ENCODE assay signal across 6 cellular contexts in the genomic region with DNA sequence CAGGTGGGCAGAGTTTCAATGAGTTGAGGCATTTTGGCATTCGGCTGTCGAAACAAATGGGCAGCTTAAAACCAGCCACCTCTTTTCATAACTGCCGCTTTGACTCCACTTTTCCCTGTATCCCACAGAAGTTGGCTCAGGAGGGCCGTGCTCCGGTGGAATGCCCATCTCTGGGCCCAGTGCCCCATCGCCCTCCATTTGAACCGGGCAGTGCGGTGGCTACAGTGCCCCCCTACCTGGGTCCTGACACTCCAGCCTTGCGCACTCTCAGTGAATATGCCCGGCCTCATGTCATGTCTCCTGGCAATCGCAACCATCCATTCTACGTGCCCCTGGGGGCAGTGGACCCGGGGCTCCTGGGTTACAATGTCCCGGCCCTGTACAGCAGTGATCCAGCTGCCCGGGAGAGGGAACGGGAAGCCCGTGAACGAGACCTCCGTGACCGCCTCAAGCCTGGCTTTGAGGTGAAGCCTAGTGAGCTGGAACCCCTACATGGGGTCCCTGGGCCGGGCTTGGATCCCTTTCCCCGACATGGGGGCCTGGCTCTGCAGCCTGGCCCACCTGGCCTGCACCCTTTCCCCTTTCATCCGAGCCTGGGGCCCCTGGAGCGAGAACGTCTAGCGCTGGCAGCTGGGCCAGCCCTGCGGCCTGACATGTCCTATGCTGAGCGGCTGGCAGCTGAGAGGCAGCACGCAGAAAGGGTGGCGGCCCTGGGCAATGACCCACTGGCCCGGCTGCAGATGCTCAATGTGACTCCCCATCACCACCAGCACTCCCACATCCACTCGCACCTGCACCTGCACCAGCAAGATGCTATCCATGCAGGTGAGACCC. TPM values are rescaled to one million over a fixed set of nuclear protein-coding genes. Genes with fewer than 3 reads are reported as not detected.
DNase-seq lines count a peak whose midpoint lies in the region; ATAC-seq, FAIRE-seq and TF ChIP-seq lines count a peak whose summit lies in the region.

No MANE protein-coding gene starts in this region.

- H3K4me3 Mint-ChIP-seq in T-cell: peak overlapping the region in 2 of 3 donors; percentile 76 to 84
- peak overlapping the region in 4 of 5 donors; percentile 81 to 85 (median 84) for H3K4me3 Mint-ChIP-seq in immature natural killer cell

- DNase-seq in A549 (ENCODE audit: low read depth in 1 of 2, low spot score in 1 of 2) (no peak), T-cell (no peak), immature natural killer cell (no peak), OCI-M2 (lab: John Stamatoyannopoulos, UW; ENCODE audit: unreplicated experiment) (no peak), GM10248 (ENCODE audit: extremely low spot score) (no peak)

- H3K36me3 Mint-ChIP-seq in T-cell: peaks cover 5% of the 10 kb centered on the region
- H3K36me3 Mint-ChIP-seq in immature natural killer cell: peaks cover 0 to 8% (median 0%) of the 10 kb centered on the region in 3 donors

- no peak for TF ChIP-seq EP300 in A549 (IDR thresholded peaks at IDR 0.05)

- peaks cover 39 to 61% (median 47%) of the 10 kb centered on the region in 3 donors for H3K4me1 Mint-ChIP-seq in T-cell
- peaks cover 32 to 34% of the 10 kb centered on the region in 2 donors for H3K4me1 Mint-ChIP-seq in immature natural killer cell

- H3K4me3 ChIP-seq in A549: peak overlapping the region; percentile 24; the same call in 2 of the 3 replicates

- TF ChIP-seq RAD21 in A549 (conservative IDR thresholded peaks at IDR 0.05 in 1 of 2, IDR thresholded peaks at IDR 0.05 in 1 of 2): no peak

- H3K27me3 Mint-ChIP-seq in T-cell: no peaks in the 10 kb centered on the region
- H3K27me3 Mint-ChIP-seq in immature natural killer cell (ENCODE audit: low read depth in 3 of 3): peaks cover 2 to 5% (median 4%) of the 10 kb centered on the region in 3 donors

- H3K27ac ChIP-seq in A549: peak overlapping the region; percentile 61 to 92

- TF ChIP-seq CTCF in A549 (IDR thresholded peaks at IDR 0.05): no peak
- TF ChIP-seq CTCF in GM10248 (IDR thresholded peaks at IDR 0.05; ENCODE audit: control extremely low read depth, extremely low read depth, low read depth, missing control alignments): no peak

- H3K4me2 ChIP-seq in A549: peak overlapping the region; percentile 71

- POLR2A ChIA-PET in A549 (lab: Yijun Ruan, JAX): interaction anchor here (0.6 to 3.8 kb wide), 9 partner anchors 9 to 71 kb away, joined by 3 to 44 read pairs (median 4); partner anchors contain the start of genes SPSB2 and TPI1
- POLR2A ChIA-PET in T-cell (lab: Charles Lee): interaction anchor here in 1 of 2 donors (1.0 kb wide), 1 partner anchor 31 kb away, joined by 3 read pairs; no protein-coding TSS in a partner anchor
- POLR2A ChIA-PET in GM10248 (lab: Yijun Ruan, JAX): interaction anchor here (1.0 to 1.4 kb wide), 4 partner anchors 8 to 20 kb away, joined by 3 to 6 read pairs (median 4); no protein-coding TSS in a partner anchor

- H3K27ac Mint-ChIP-seq in T-cell (peak overlapping the region; percentile 91 to 93), immature natural killer cell (peak overlapping the region; percentile 69 to 91 (median 88))

- CTCF ChIA-PET in A549 (lab: Yijun Ruan, JAX): interaction anchor here (0.7 to 22.6 kb wide), 17 partner anchors 11 to 169 kb away, joined by 3 to 370 read pairs (median 5); partner anchors contain the start of genes ATN1, LRRC23, SPSB2 and TPI1
- CTCF ChIA-PET in T-cell (lab: Charles Lee): interaction anchor here (0.7 to 2.0 kb wide), 17 partner anchors 9 to 86 kb away, joined by 3 to 16 read pairs (median 5); partner anchors contain the start of genes LPCAT3 (in 1 of the 2), SPSB2 (in 1 of the 2) and USP5 (in 1 of the 2)
- CTCF ChIA-PET in GM10248 (lab: Yijun Ruan, JAX): interaction anchor here (0.7 to 22.9 kb wide), 18 partner anchors 9 to 185 kb away, joined by 3 to 530 read pairs (median 8); partner anchors contain the start of genes ATN1, C12orf57, C1RL and MLF2

- no peak for TF ChIP-seq POLR2A in A549 (IDR thresholded peaks at IDR 0.05; ENCODE audit: low read length)

- FAIRE-seq in A549 (lab: Jason Lieb, UNC): no peak

- H3K9me3 Mint-ChIP-seq in T-cell: no peaks in the 10 kb centered on the region
- no peaks in the 10 kb centered on the region for H3K9me3 Mint-ChIP-seq in immature natural killer cell

- 85% methylated on average over 32 of the region's 32 CpGs for WGBS in A549 (ENCODE audit: missing lambda C conversion rate)

- H3K4me1 ChIP-seq in A549: peaks cover 46% of the 10 kb centered on the region

- H3K9me3 ChIP-seq in A549: no peaks in the 10 kb centered on the region

- ATAC-seq in A549 (no peak; a peak in 1 of 6 replicates), T-cell (replicated peaks in 1 of 4) (no peak), HG03135 (IDR thresholded peaks at IDR 0.05; ENCODE audit: unreplicated experiment) (no peak)

TF ChIP-seq in A549, 52 proteins besides CTCF, POLR2A, EP300 and RAD21 (continues in another document):
- TF ChIP-seq ELK1 (IDR thresholded peaks at IDR 0.05; ENCODE audit: low read depth, low read length) (no peak), EHMT2 (IDR thresholded peaks at IDR 0.05; ENCODE audit: low read depth) (no peak), CEBPB (IDR thresholded peaks at IDR 0.05) (no peak), HOXB5 (CRISPR knock-in tag; IDR thresholded peaks at IDR 0.05) (no peak), SREBF2 (IDR thresholded peaks at IDR 0.05) (no peak), POLR2AphosphoS2 (conservative IDR thresholded peaks at IDR 0.05; ENCODE audit: low read length) (0 out of 2 replicates have a peak, but pooled peaks have one; percentile 22), CHD4 (IDR thresholded peaks at IDR 0.05; ENCODE audit: borderline replicate concordance) (no peak), CHD2 (IDR thresholded peaks at IDR 0.05; ENCODE audit: low read length, partially characterized antibody) (no peak), JUN (IDR thresholded peaks at IDR 0.05) (no peak), JUNB (IDR thresholded peaks at IDR 0.05) (no peak), ZFP36 (IDR thresholded peaks at IDR 0.05; ENCODE audit: borderline replicate concordance, partially characterized antibody) (no peak), TFCP2L1 (CRISPR knock-in tag; IDR thresholded peaks at IDR 0.05) (0 out of 2 replicates have a peak, but pooled peaks have one; percentile 45)

RNA-seq across cellular contexts. Expression of gene RNU7-1, which starts 5.0 kb away (rescaled TPM):
- polyA plus RNA-seq in A549 (2011; rRNA removed) (not detected in 2 replicates), A549 (2017; fragmentation: RNase III; extraction: RNeasy Plus Mini Kit Qiagen cat#74134 plus additional on column Dnase treatment) (not detected in 3 replicates), immature natural killer cell (not detected)
- not detected in 2 replicates for polyA plus RNA-seq in A549 (2012; cell fraction: cytosol; rRNA removed)
- not detected in 2 replicates for polyA plus RNA-seq in A549 (2012; cell fraction: nucleus; rRNA removed)
- polyA minus RNA-seq in A549 (2011; rRNA and poly(A)+ RNA removed): not detected in 2 replicates
- not detected for total RNA-seq in T-cell

RNA-seq across cellular contexts. Expression of gene C12orf57, which starts 5.3 kb away (rescaled TPM):
- polyA plus RNA-seq in A549 (2011; rRNA removed) (466 and 493 TPM in 2 replicates), A549 (2017; fragmentation: RNase III; extraction: RNeasy Plus Mini Kit Qiagen cat#74134 plus additional on column Dnase treatment) (224 to 273 TPM (median 261 TPM) in 3 replicates), immature natural killer cell (100 to 1,000 TPM in 2 of 3 donors, 10 to 100 TPM in 1; 83.7 to 315 (median 170) TPM)
- polyA plus RNA-seq in A549 (2012; cell fraction: cytosol; rRNA removed): 958 and 1,062 TPM in 2 replicates
- 535 and 597 TPM in 2 replicates for polyA plus RNA-seq in A549 (2012; cell fraction: nucleus; rRNA removed)
- polyA minus RNA-seq in A549 (2011; rRNA and poly(A)+ RNA removed): 98.2 and 108 TPM in 2 replicates
- 100 to 1,000 TPM; 256 to 466 (median 412) TPM for total RNA-seq in T-cell

RNA-seq across cellular contexts. Expression of gene ATN1, which starts 10.8 kb away (rescaled TPM):
- polyA plus RNA-seq in A549 (2011; rRNA removed) (11.3 and 23.1 TPM in 2 replicates), A549 (2017; fragmentation: RNase III; extraction: RNeasy Plus Mini Kit Qiagen cat#74134 plus additional on column Dnase treatment) (40.3 to 51.6 TPM (median 51.2 TPM) in 3 replicates), immature natural killer cell (1 to 10 TPM in 2 of 3 donors, not detected in 1; 1.0 to 2.1 TPM)
- 26.7 and 40.3 TPM in 2 replicates for polyA plus RNA-seq in A549 (2012; cell fraction: cytosol; rRNA removed)
- polyA plus RNA-seq in A549 (2012; cell fraction: nucleus; rRNA removed): 96.0 and 102 TPM in 2 replicates
- 14.1 and 24.0 TPM in 2 replicates for polyA minus RNA-seq in A549 (2011; rRNA and poly(A)+ RNA removed)
- total RNA-seq in T-cell: 10 to 100 TPM; 34.7 to 44.3 (median 41.7) TPM

RNA-seq across cellular contexts. Expression of gene PTPN6, which starts 12.6 kb away (rescaled TPM):
- polyA plus RNA-seq in A549 (2011; rRNA removed) (18.9 and 29.0 TPM in 2 replicates), A549 (2017; fragmentation: RNase III; extraction: RNeasy Plus Mini Kit Qiagen cat#74134 plus additional on column Dnase treatment) (14.2 to 17.1 TPM (median 15.1 TPM) in 3 replicates), immature natural killer cell (100 to 1,000 TPM; 231 to 513 (median 294) TPM)
- 29.3 and 29.7 TPM in 2 replicates for polyA plus RNA-seq in A549 (2012; cell fraction: cytosol; rRNA removed)
- 53.2 and 54.2 TPM in 2 replicates for polyA plus RNA-seq in A549 (2012; cell fraction: nucleus; rRNA removed)
- polyA minus RNA-seq in A549 (2011; rRNA and poly(A)+ RNA removed): 17.7 and 25.4 TPM in 2 replicates
- 100 to 1,000 TPM; 176 to 237 (median 224) TPM for total RNA-seq in T-cell

RNA-seq across cellular contexts. Expression of gene ENO2, which starts 24.2 kb away (rescaled TPM):
- polyA plus RNA-seq in A549 (2011; rRNA removed): 26.2 and 45.1 TPM in 2 replicates
- 38.3 and 43.1 TPM in 2 replicates for polyA plus RNA-seq in A549 (2012; cell fraction: cytosol; rRNA removed)
- 103 and 139 TPM in 2 replicates for polyA plus RNA-seq in A549 (2012; cell fraction: nucleus; rRNA removed)
- polyA plus RNA-seq in A549 (2017; fragmentation: RNase III; extraction: RNeasy Plus Mini Kit Qiagen cat#74134 plus additional on column Dnase treatment): 31.0 to 38.6 TPM (median 31.6 TPM) in 3 replicates
- polyA minus RNA-seq in A549 (2011; rRNA and poly(A)+ RNA removed): 20.9 and 25.3 TPM in 2 replicates
- total RNA-seq in T-cell: 100 to 1,000 TPM in 4 of 5 donors, 10 to 100 TPM in 1; 87.2 to 176 (median 148) TPM
- 1 to 10 TPM; 2.0 to 6.5 (median 3.8) TPM for polyA plus RNA-seq in immature natural killer cell
